11 cellular contexts compared by ENCODE assay signal in genomic region chr6:19892250-19892649, GRCh38. TPM values are rescaled to one million over a fixed set of nuclear protein-coding genes. Genes with fewer than 3 reads are reported as not detected.
DNase-seq lines count a peak whose midpoint lies in the region; FAIRE-seq and TF ChIP-seq lines count a peak whose summit lies in the region.
"Had no signal": no experiment of that assay in that cellular context is flagged by ENCODE, and none has a peak within 500 bp of the region (broad histone marks: within the 10 kb centered on the region; RNA-seq: fewer than 3 reads in every experiment).

No MANE protein-coding gene starts in this region.

- TF ChIP-seq CTCF in bronchial epithelial cell (IDR thresholded peaks at IDR 0.05; ENCODE audit: insufficient read depth, low read length, severe bottlenecking), result no peak
- TF ChIP-seq CTCF in chondrocyte (IDR thresholded peaks at IDR 0.05), result no peak

- H3K4me3 ChIP-seq in bronchial epithelial cell (ENCODE audit: low read depth, low read length) (no peak overlapping the region), trophoblast cell (ENCODE audit: low read depth, low read length) (no peak overlapping the region)

- no peaks in the 10 kb centered on the region for H3K4me1 ChIP-seq in trophoblast cell (ENCODE audit: control insufficient read depth in 1 of 2, insufficient read depth in 2 of 2, low read length in 2 of 2)

- H3K27ac ChIP-seq in trophoblast cell (ENCODE audit: low read depth, low read length), result peak overlapping the region; percentile 58

- peaks cover 2% of the 10 kb centered on the region for H3K79me1 ChIP-seq in trophoblast cell (ENCODE audit: low read length)

- H3K27me3 Mint-ChIP-seq in chondrocyte (ENCODE audit: low read depth), result no peaks in the 10 kb centered on the region
- H3K27me3 Mint-ChIP-seq: activated CD4-positive, alpha-beta T cell treated with anti-CD3 and anti-CD28 coated beads, Interleukin-2, amount 10 ng/mL, durations not matched to agents 24 days and 14 days had no signal

- H2BK12ac ChIP-seq in trophoblast cell (ENCODE audit: low read length), result no peak overlapping the region

- no peak overlapping the region for H3K4me2 ChIP-seq in trophoblast cell (ENCODE audit: low read length)

- no peak overlapping the region for H2AK5ac ChIP-seq in trophoblast cell (ENCODE audit: low read length)

- no peak overlapping the region for H2AFZ ChIP-seq in trophoblast cell (ENCODE audit: insufficient read depth, low read length, poor library complexity)

- H3K36me3 ChIP-seq in bronchial epithelial cell (ENCODE audit: control insufficient read depth, insufficient read depth, low read length), result no peaks in the 10 kb centered on the region
- H3K36me3 ChIP-seq in trophoblast cell (ENCODE audit: control insufficient read depth in 1 of 2, insufficient read depth in 2 of 2, low read length in 2 of 2), result no peaks in the 10 kb centered on the region

- no peak overlapping the region for H3K14ac ChIP-seq in trophoblast cell (ENCODE audit: low read length)

- no peak overlapping the region for H4K91ac ChIP-seq in trophoblast cell (ENCODE audit: low read depth, low read length)

- no peak overlapping the region for H2BK120ac ChIP-seq in trophoblast cell (ENCODE audit: insufficient read depth, low read length, poor library complexity)

- intact Hi-C loops in posterior vena cava (cut with DNase I), result no loop called here

- no peak overlapping the region for H3K4me3 Mint-ChIP-seq in chondrocyte (ENCODE audit: unreplicated experiment)
- H3K4me3 Mint-ChIP-seq: activated CD4-positive, alpha-beta T cell treated with anti-CD3 and anti-CD28 coated beads, Interleukin-2, amount 10 ng/mL, durations not matched to agents 24 days and 14 days had no signal

- no peaks in the 10 kb centered on the region for H3K27me3 ChIP-seq in bronchial epithelial cell (ENCODE audit: control insufficient read depth, insufficient read depth, low read length)
- no peaks in the 10 kb centered on the region for H3K27me3 ChIP-seq in trophoblast cell (ENCODE audit: insufficient read depth, low read length)

- H3K9ac ChIP-seq in trophoblast cell (ENCODE audit: low read length), result no peak overlapping the region

- H3K18ac ChIP-seq in trophoblast cell (ENCODE audit: low read length), result no peak overlapping the region

- no peak overlapping the region for H4K12ac ChIP-seq in trophoblast cell (ENCODE audit: low read depth, low read length)

- no peaks in the 10 kb centered on the region for H3K4me1 Mint-ChIP-seq in chondrocyte (ENCODE audit: low read depth)
- H3K4me1 Mint-ChIP-seq: activated CD4-positive, alpha-beta T cell treated with anti-CD3 and anti-CD28 coated beads, Interleukin-2, amount 10 ng/mL, durations not matched to agents 24 days and 14 days had no signal

- H3K79me2 ChIP-seq in trophoblast cell (ENCODE audit: control insufficient read depth, insufficient read depth, low read length, poor library complexity), result no peaks in the 10 kb centered on the region

- H3K9me3 Mint-ChIP-seq in chondrocyte (ENCODE audit: low read depth), result peaks cover 3% of the 10 kb centered on the region

- no peak overlapping the region for H3K27ac Mint-ChIP-seq in chondrocyte (ENCODE audit: unreplicated experiment)
- H3K27ac Mint-ChIP-seq: activated CD4-positive, alpha-beta T cell treated with anti-CD3 and anti-CD28 coated beads, Interleukin-2, amount 10 ng/mL, durations not matched to agents 24 days and 14 days had no signal

- H3K9me3 ChIP-seq in trophoblast cell (ENCODE audit: insufficient read depth, low read depth, low read length), result no peaks in the 10 kb centered on the region

- no peaks in the 10 kb centered on the region for H3K36me3 Mint-ChIP-seq in chondrocyte (ENCODE audit: low read depth)

- FAIRE-seq in bronchial epithelial cell (lab: Jason Lieb, UNC), result no peak

- WGBS in trophoblast cell (ENCODE audit: extremely low coverage, insufficient coverage, insufficient read length), result no CpG with 5 or more reads among the region's 9 CpGs

- DNase-seq in H4 (ENCODE audit: low spot score) (peak; percentile 63), NCI-H2171 (lab: John Stamatoyannopoulos, UW) (peak; percentile 79), bronchial epithelial cell (ENCODE audit: low read depth) (peak; percentile 96), trophoblast cell (peak; percentile 97 to 98), NCI-H1694 (lab: John Stamatoyannopoulos, UW) (no peak), posterior vena cava (ENCODE audit: low spot score) (no peak), chondrocyte (ENCODE audit: low spot score) (no peak)
- DNase-seq in stimulated activated CD4-positive, alpha-beta T cell treated with anti-CD3 and anti-CD28 coated beads, Interleukin-12 subunit alpha, Interleukin-12 subunit beta, amount 100 ng/mL, for 4 hours, result no peak
- DNase-seq: activated CD4-positive, alpha-beta T cell treated with anti-CD3 and anti-CD28 coated beads, Interleukin-2, amount 10 ng/mL, durations not matched to agents 24 days and 14 days; activated naive CD4-positive, alpha-beta T cell treated with anti-CD3 and anti-CD28 coated beads, Interleukin-2, amount 50 U/mL, for 16 hours; effector CD8-positive, alpha-beta T cell had no signal

- H2BK5ac ChIP-seq in trophoblast cell (ENCODE audit: low read depth, low read length, poor library complexity), result no peak overlapping the region

- H4K8ac ChIP-seq in trophoblast cell (ENCODE audit: low read depth, low read length), result no peak overlapping the region

- no peak overlapping the region for H3K4ac ChIP-seq in trophoblast cell (ENCODE audit: low read depth, low read length)

- no peak overlapping the region for H3K23ac ChIP-seq in trophoblast cell (ENCODE audit: low read length)

RNA-seq across cellular contexts. Expression of gene ID4, which starts 55.1 kb away (rescaled TPM):
- 4.3 and 5.5 TPM in 2 replicates for total RNA-seq in H4 (2014; rRNA removed; shearing (Covaris generic))
- 1.6 and 2.8 TPM in 2 replicates for total RNA-seq in bronchial epithelial cell
- polyA plus RNA-seq in trophoblast cell (2013), result 49.4 and 51.1 TPM in 2 replicates
- total RNA-seq in posterior vena cava, result 10 to 100 TPM; 74.9 to 97.0 TPM
- 79.9 to 139 TPM (median 136 TPM) in 3 replicates for total RNA-seq in chondrocyte
- total RNA-seq: activated CD4-positive, alpha-beta T cell treated with anti-CD3 and anti-CD28 coated beads, Interleukin-2, amount 10 ng/mL, durations not matched to agents 24 days and 14 days had no signal

Comparison
In these comparisons a context has a peak if more than half of its experiments do, and no peak if none do; other contexts are left out.
1. DNase-seq: peak in H4 (single experiment), NCI-H2171 (single experiment), bronchial epithelial cell (single experiment) and trophoblast cell (2 of 2); none in stimulated activated CD4-positive, alpha-beta T cell treated with anti-CD3 and anti-CD28 coated beads, Interleukin-12 subunit alpha, Interleukin-12 subunit beta, amount 100 ng/mL, for 4 hours (single experiment), NCI-H1694 (single experiment), posterior vena cava (single experiment) and chondrocyte (single experiment).
2. RNA of gene ID4, which starts 55.1 kb away (total RNA-seq): 79.9 to 139 TPM in chondrocyte and 74.9 to 97.0 TPM in posterior vena cava; 4.3 to 5.5 TPM in H4 and 1.6 to 2.8 TPM in bronchial epithelial cell; every median in the first group is over 10 times any median in the second.